1 cellular context compared by ENCODE assay signal in genomic region chr1:224331326-224331725, GRCh38.
TF ChIP-seq lines count a peak whose summit lies in the region.

No MANE protein-coding gene starts in this region.

TF ChIP-seq in K562, 482 proteins besides CTCF, POLR2A, EP300 and RAD21:
- TF ChIP-seq, protein P1, sequence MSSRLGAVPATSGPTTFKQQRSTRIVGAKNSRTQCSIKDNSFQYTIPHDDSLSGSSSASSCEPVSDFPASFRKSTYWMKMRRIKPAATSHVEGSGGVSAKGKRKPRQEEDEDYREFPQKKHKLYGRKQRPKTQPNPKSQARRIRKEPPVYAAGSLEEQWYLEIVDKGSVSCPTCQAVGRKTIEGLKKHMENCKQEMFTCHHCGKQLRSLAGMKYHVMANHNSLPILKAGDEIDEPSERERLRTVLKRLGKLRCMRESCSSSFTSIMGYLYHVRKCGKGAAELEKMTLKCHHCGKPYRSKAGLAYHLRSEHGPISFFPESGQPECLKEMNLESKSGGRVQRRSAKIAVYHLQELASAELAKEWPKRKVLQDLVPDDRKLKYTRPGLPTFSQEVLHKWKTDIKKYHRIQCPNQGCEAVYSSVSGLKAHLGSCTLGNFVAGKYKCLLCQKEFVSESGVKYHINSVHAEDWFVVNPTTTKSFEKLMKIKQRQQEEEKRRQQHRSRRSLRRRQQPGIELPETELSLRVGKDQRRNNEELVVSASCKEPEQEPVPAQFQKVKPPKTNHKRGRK (tag; IDR thresholded peaks at IDR 0.05) = 0 out of 2 replicates have a peak, but pooled peaks have one; percentile 64
- no peak for TF ChIP-seq ZNF408 (CRISPR knock-in tag; IDR thresholded peaks at IDR 0.05; ENCODE audit: low read depth)
- TF ChIP-seq, protein P2, sequence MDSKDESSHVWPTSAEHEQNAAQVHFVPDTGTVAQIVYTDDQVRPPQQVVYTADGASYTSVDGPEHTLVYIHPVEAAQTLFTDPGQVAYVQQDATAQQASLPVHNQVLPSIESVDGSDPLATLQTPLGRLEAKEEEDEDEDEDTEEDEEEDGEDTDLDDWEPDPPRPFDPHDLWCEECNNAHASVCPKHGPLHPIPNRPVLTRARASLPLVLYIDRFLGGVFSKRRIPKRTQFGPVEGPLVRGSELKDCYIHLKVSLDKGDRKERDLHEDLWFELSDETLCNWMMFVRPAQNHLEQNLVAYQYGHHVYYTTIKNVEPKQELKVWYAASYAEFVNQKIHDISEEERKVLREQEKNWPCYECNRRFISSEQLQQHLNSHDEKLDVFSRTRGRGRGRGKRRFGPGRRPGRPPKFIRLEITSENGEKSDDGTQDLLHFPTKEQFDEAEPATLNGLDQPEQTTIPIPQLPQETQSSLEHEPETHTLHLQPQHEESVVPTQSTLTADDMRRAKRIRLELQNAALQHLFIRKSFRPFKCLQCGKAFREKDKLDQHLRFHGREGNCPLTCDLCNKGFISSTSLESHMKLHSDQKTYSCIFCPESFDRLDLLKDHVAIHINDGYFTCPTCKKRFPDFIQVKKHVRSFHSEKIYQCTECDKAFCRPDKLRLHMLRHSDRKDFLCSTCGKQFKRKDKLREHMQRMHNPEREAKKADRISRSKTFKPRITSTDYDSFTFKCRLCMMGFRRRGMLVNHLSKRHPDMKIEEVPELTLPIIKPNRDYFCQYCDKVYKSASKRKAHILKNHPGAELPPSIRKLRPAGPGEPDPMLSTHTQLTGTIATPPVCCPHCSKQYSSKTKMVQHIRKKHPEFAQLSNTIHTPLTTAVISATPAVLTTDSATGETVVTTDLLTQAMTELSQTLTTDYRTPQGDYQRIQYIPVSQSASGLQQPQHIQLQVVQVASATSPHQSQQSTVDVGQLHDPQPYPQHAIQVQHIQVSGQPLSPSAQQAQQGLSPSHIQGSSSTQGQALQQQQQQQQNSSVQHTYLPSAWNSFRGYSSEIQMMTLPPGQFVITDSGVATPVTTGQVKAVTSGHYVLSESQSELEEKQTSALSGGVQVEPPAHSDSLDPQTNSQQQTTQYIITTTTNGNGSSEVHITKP (IDR thresholded peaks at IDR 0.05; ENCODE audit: partially characterized antibody) = peak; percentile 84
- TF ChIP-seq TAF9B (IDR thresholded peaks at IDR 0.05; ENCODE audit: partially characterized antibody) = peak; percentile 27
- TF ChIP-seq HDAC3 (IDR thresholded peaks at IDR 0.05; ENCODE audit: borderline replicate concordance, partially characterized antibody) = peak; percentile 18
TF ChIP-seq in K562: peak in this region for 4.
